In genomic region chr7:102543596-102543995, GRCh38 we compare ENCODE assay signal across 8 cellular contexts. TPM values are rescaled to one million over a fixed set of nuclear protein-coding genes. Genes with fewer than 3 reads are reported as not detected.
DNase-seq lines count a peak whose midpoint lies in the region; ATAC-seq and TF ChIP-seq lines count a peak whose summit lies in the region.
"Not testable (repeated sequence)": the region's sequence is repeated elsewhere in the genome, so short reads cannot be mapped to it uniquely, and the experiment has no call there.

UPK3BL2 (minus strand) TSS chr7:102543696; CDS start chr7:102543636, 60 bp downstream.

- not testable (repeated sequence) for H3K27me3 Mint-ChIP-seq in CD8-positive, alpha-beta T cell (ENCODE audit: low read depth); activated CD4-positive, alpha-beta T cell treated with anti-CD3 and anti-CD28 coated beads, Interleukin-2, amount 10 ng/mL, durations not matched to agents 24 days and 14 days; natural killer cell (ENCODE audit: low read depth in 2 of 2)

- POLR2A ChIA-PET in CD8-positive, alpha-beta T cell (lab: Charles Lee); Panc1 (lab: Charles Lee): not testable (repeated sequence)

- CTCF ChIA-PET in CD8-positive, alpha-beta T cell (lab: Charles Lee); Panc1 (lab: Charles Lee): not testable (repeated sequence)

- not testable (repeated sequence) for ATAC-seq in CD8-positive, alpha-beta T cell; activated naive CD4-positive, alpha-beta T cell treated with anti-CD3 and anti-CD28 coated beads, Interleukin-2, amount 50 U/mL, for 72 hours; natural killer cell
- peak; percentile 12; the same call in 1 of the 2 replicates for ATAC-seq in Panc1
- peak; percentile 38 for ATAC-seq in left lung
- peak in 1 of 2 donors; percentile 1 for ATAC-seq in upper lobe of left lung (ENCODE audit: low FRiP score in 2 of 2)

- not testable (repeated sequence) for TF ChIP-seq POLR2A in upper lobe of left lung (IDR thresholded peaks at IDR 0.05)

- intact Hi-C loops in CD8-positive, alpha-beta T cell (cut with DNase I, micrococcal nuclease); Panc1 (cut with micrococcal nuclease; ENCODE audit: unreplicated experiment); activated CD4-positive, alpha-beta T cell treated with anti-CD3 and anti-CD28 coated beads, Interleukin-2, amount 10 ng/mL, durations not matched to agents 24 days and 14 days (cut with micrococcal nuclease); left lung (cut with DNase I); natural killer cell (cut with micrococcal nuclease): not testable (repeated sequence)

- H3K9me3 Mint-ChIP-seq in CD8-positive, alpha-beta T cell; activated CD4-positive, alpha-beta T cell treated with anti-CD3 and anti-CD28 coated beads, Interleukin-2, amount 10 ng/mL, durations not matched to agents 24 days and 14 days; activated naive CD4-positive, alpha-beta T cell treated with anti-CD3 and anti-CD28 coated beads, Interleukin-2, amount 50 U/mL, for 72 hours; natural killer cell: not testable (repeated sequence)

- not testable (repeated sequence) for H3K27ac ChIP-seq in CD8-positive, alpha-beta T cell (ENCODE audit: low read depth, low read length); Panc1 (ENCODE audit: low read length); esophagus (ENCODE audit: low read depth in 2 of 2, low read length in 1 of 2); left lung; upper lobe of left lung

- H3K27ac Mint-ChIP-seq in CD8-positive, alpha-beta T cell; activated CD4-positive, alpha-beta T cell treated with anti-CD3 and anti-CD28 coated beads, Interleukin-2, amount 10 ng/mL, durations not matched to agents 24 days and 14 days; natural killer cell: not testable (repeated sequence)
- H3K27ac Mint-ChIP-seq in activated naive CD4-positive, alpha-beta T cell treated with anti-CD3 and anti-CD28 coated beads, Interleukin-2, amount 50 U/mL, for 72 hours: peak within 1 kb of the TSS in 1 of 2 donors; percentile 77

- H3K4me1 ChIP-seq in CD8-positive, alpha-beta T cell (ENCODE audit: insufficient read depth, low read length); Panc1 (ENCODE audit: control insufficient read depth, insufficient read depth, low read length); esophagus (ENCODE audit: control insufficient read depth in 2 of 2, insufficient read depth in 2 of 2, low read length in 1 of 2); left lung; upper lobe of left lung: not testable (repeated sequence)

- H3K36me3 Mint-ChIP-seq in CD8-positive, alpha-beta T cell; activated CD4-positive, alpha-beta T cell treated with anti-CD3 and anti-CD28 coated beads, Interleukin-2, amount 10 ng/mL, durations not matched to agents 24 days and 14 days (ENCODE audit: low read depth); activated naive CD4-positive, alpha-beta T cell treated with anti-CD3 and anti-CD28 coated beads, Interleukin-2, amount 50 U/mL, for 72 hours; natural killer cell: not testable (repeated sequence)

- H3K36me3 ChIP-seq in CD8-positive, alpha-beta T cell (ENCODE audit: insufficient read depth, low read length); Panc1 (ENCODE audit: control insufficient read depth, insufficient read depth, low read length); esophagus (ENCODE audit: control insufficient read depth in 2 of 2, insufficient read depth in 2 of 2, low read length in 1 of 2); left lung; upper lobe of left lung: not testable (repeated sequence)

- BruUV-seq in Panc1 (replicated peaks; lab: Mats Ljungman, UMichigan): TSS peak; percentile 59

- not testable (repeated sequence) for H3K9me3 ChIP-seq in CD8-positive, alpha-beta T cell (ENCODE audit: low read length); Panc1 (ENCODE audit: control insufficient read depth, insufficient read depth, low read depth, low read length); esophagus (ENCODE audit: control insufficient read depth in 2 of 2, insufficient read depth in 1 of 2, low read depth in 1 of 2, low read length in 1 of 2); left lung; upper lobe of left lung

- not testable (repeated sequence) for H3K4me3 Mint-ChIP-seq in CD8-positive, alpha-beta T cell; activated CD4-positive, alpha-beta T cell treated with anti-CD3 and anti-CD28 coated beads, Interleukin-2, amount 10 ng/mL, durations not matched to agents 24 days and 14 days; natural killer cell

- H3K27me3 ChIP-seq in CD8-positive, alpha-beta T cell (ENCODE audit: insufficient read depth, low read length); Panc1 (ENCODE audit: control insufficient read depth, insufficient read depth, low read length); esophagus (ENCODE audit: control insufficient read depth in 1 of 2, insufficient read depth in 2 of 2, low read length in 2 of 2); left lung; upper lobe of left lung: not testable (repeated sequence)

- not testable (repeated sequence) for H3K4me1 Mint-ChIP-seq in CD8-positive, alpha-beta T cell (ENCODE audit: low read depth); activated CD4-positive, alpha-beta T cell treated with anti-CD3 and anti-CD28 coated beads, Interleukin-2, amount 10 ng/mL, durations not matched to agents 24 days and 14 days; natural killer cell

- not testable (repeated sequence) for TF ChIP-seq CTCF in CD8-positive, alpha-beta T cell (IDR thresholded peaks at IDR 0.05); Panc1 (IDR thresholded peaks at IDR 0.05); left lung (IDR thresholded peaks at IDR 0.05); natural killer cell (IDR thresholded peaks at IDR 0.05); upper lobe of left lung (IDR thresholded peaks at IDR 0.05)

- WGBS in esophagus, 2 donors: no CpG with 5 or more reads among the region's 8 CpGs
- WGBS in upper lobe of left lung, 2 donors: no CpG with 5 or more reads among the region's 8 CpGs

- DNase-seq in CD8-positive, alpha-beta T cell; Panc1 (ENCODE audit: low read depth, low spot score); activated CD4-positive, alpha-beta T cell treated with anti-CD3 and anti-CD28 coated beads, Interleukin-2, amount 10 ng/mL, durations not matched to agents 24 days and 14 days; activated naive CD4-positive, alpha-beta T cell treated with anti-CD3 and anti-CD28 coated beads, Interleukin-2, amount 50 U/mL, for 72 hours (ENCODE audit: low spot score in 2 of 2); left lung; natural killer cell; upper lobe of left lung: not testable (repeated sequence)

- in situ Hi-C loops in Panc1 (cut with HindIII; ENCODE audit: low pct_unique_long_range_greater_than_20kb, low sequenced_read_pairs): not testable (repeated sequence)

- H3K4me3 ChIP-seq in CD8-positive, alpha-beta T cell (ENCODE audit: low read depth, low read length); Panc1 (ENCODE audit: low read depth in 2 of 2, low read length in 2 of 2); esophagus (ENCODE audit: low read depth in 1 of 2, low read length in 2 of 2); left lung; upper lobe of left lung: not testable (repeated sequence)

- TF ChIP-seq EP300 in upper lobe of left lung (IDR thresholded peaks at IDR 0.05): not testable (repeated sequence)

RNA-seq across cellular contexts. Expression of gene UPK3BL2, which starts in this region (rescaled TPM):
- 10 to 100 TPM; 62.3 to 63.8 TPM for total RNA-seq in CD8-positive, alpha-beta T cell
- total RNA-seq in Panc1 (2021; ENCODE audit: unreplicated experiment): 14.4 TPM
- 11.1 TPM for polyA plus RNA-seq in Panc1 (2012; ENCODE audit: insufficient read length)
- 14.1 and 19.2 TPM in 2 replicates for total RNA-seq in activated CD4-positive, alpha-beta T cell treated with anti-CD3 and anti-CD28 coated beads, Interleukin-2, amount 10 ng/mL, durations not matched to agents 24 days and 14 days
- total RNA-seq in activated naive CD4-positive, alpha-beta T cell treated with anti-CD3 and anti-CD28 coated beads, Interleukin-2, amount 50 U/mL, for 72 hours: 10 to 100 TPM; 23.3 to 26.0 TPM
- polyA plus RNA-seq in esophagus: 10 to 100 TPM; 13.1 to 92.4 TPM
- total RNA-seq in left lung: 10 to 100 TPM; 12.7 to 22.0 TPM
- total RNA-seq in natural killer cell: 100 to 1,000 TPM in 1 of 3 donors, 10 to 100 TPM in 2; 56.5 to 100 (median 68.5) TPM
- 10 to 100 TPM in 4 of 6 donors, 1 to 10 TPM in 2; 3.0 to 30.4 (median 16.6) TPM for total RNA-seq in upper lobe of left lung
